In genomic region chr1:15406911-15407559, GRCh38 we compare ENCODE assay signal across 11 cellular contexts. TPM values are rescaled to one million over a fixed set of nuclear protein-coding genes. Genes with fewer than 3 reads are reported as not detected.
DNase-seq lines count a peak whose midpoint lies in the region; ATAC-seq and TF ChIP-seq lines count a peak whose summit lies in the region.
"Had no signal": no experiment of that assay in that cellular context is flagged by ENCODE, and none has a peak within 500 bp of the region (broad histone marks: within the 10 kb centered on the region; RNA-seq: fewer than 3 reads in every experiment).

No MANE protein-coding gene starts in this region.

- H3K27ac Mint-ChIP-seq in CD4-positive, alpha-beta memory T cell: peak overlapping the region; percentile 53 to 98 (median 97)
- H3K27ac Mint-ChIP-seq in T-helper 17 cell: peak overlapping the region; percentile 98
- H3K27ac Mint-ChIP-seq: stimulated activated naive CD8-positive, alpha-beta T cell treated with anti-CD3 and anti-CD28 coated beads, Interleukin-15, Interleukin-2, amounts not matched to agents 100 ng/mL and 50 ng/mL, for 24 hours had no signal

- POLR2A ChIA-PET in CD4-positive, alpha-beta memory T cell (lab: Charles Lee; ENCODE audit: partially characterized antibody): interaction anchor here (6.2 kb wide), 1 partner anchor 12 kb away, joined by 38 read pairs; no protein-coding TSS in a partner anchor

- peaks cover 17% of the 10 kb centered on the region for H3K4me1 ChIP-seq in CD4-positive, alpha-beta memory T cell (ENCODE audit: insufficient read depth, low read length)

- H3K4me3 Mint-ChIP-seq in CD4-positive, alpha-beta memory T cell: peak overlapping the region in 3 of 8 donors; percentile 31 to 65 (median 57)
- H3K4me3 Mint-ChIP-seq in T-helper 17 cell: peak overlapping the region; percentile 12
- H3K4me3 Mint-ChIP-seq: stimulated activated naive CD8-positive, alpha-beta T cell treated with anti-CD3 and anti-CD28 coated beads, Interleukin-15, Interleukin-2, amounts not matched to agents 100 ng/mL and 50 ng/mL, for 24 hours had no signal

- no peak for DNase-seq in CD4-positive, alpha-beta memory T cell
- DNase-seq in T-helper 17 cell (no peak), fibroblast of pulmonary artery (ENCODE audit: low read depth) (peak; percentile 68), retinal pigment epithelial cell (ENCODE audit: low read depth) (peak; percentile 34), cerebellar nuclear complex (lab: John Stamatoyannopoulos, UW) (no peak)
- DNase-seq in activated naive CD4-positive, alpha-beta T cell treated with Interleukin-2 at 50 U/mL for 16 hours: no peak
- DNase-seq: activated CD4-positive, alpha-beta T cell treated with anti-CD3 and anti-CD28 coated beads for 1 hour; NCI-H1048 had no signal

- H3K9me3 Mint-ChIP-seq in CD4-positive, alpha-beta memory T cell: no peaks in the 10 kb centered on the region
- H3K9me3 Mint-ChIP-seq: stimulated activated naive CD8-positive, alpha-beta T cell treated with anti-CD3 and anti-CD28 coated beads, Interleukin-15, Interleukin-2, amounts not matched to agents 100 ng/mL and 50 ng/mL, for 24 hours had no signal

- no peak overlapping the region for H3K4me3 ChIP-seq in CD4-positive, alpha-beta memory T cell (ENCODE audit: low read length in 2 of 2)
- H3K4me3 ChIP-seq in fibroblast of pulmonary artery (replicated peaks; ENCODE audit: low read depth, low read length): no peak overlapping the region
- H3K4me3 ChIP-seq in retinal pigment epithelial cell (ENCODE audit: low read length): no peak overlapping the region

- intact Hi-C loops in CD4-positive, alpha-beta memory T cell (cut with micrococcal nuclease): no loop called here

- no peaks in the 10 kb centered on the region for H3K9me3 ChIP-seq in CD4-positive, alpha-beta memory T cell (ENCODE audit: control insufficient read depth in 1 of 2, low read length in 2 of 2)
- H3K9me3 ChIP-seq in T-helper 17 cell (ENCODE audit: control insufficient read depth, low read length, poor library complexity, severe bottlenecking): no peaks in the 10 kb centered on the region

- ATAC-seq in T-helper 17 cell (no peak), HG02852 (IDR thresholded peaks at IDR 0.05; ENCODE audit: unreplicated experiment) (no peak), HG03039 (IDR thresholded peaks at IDR 0.05; ENCODE audit: unreplicated experiment) (no peak)

- H3K36me3 ChIP-seq in CD4-positive, alpha-beta memory T cell (ENCODE audit: insufficient read depth, low read length): no peaks in the 10 kb centered on the region

- H3K27ac ChIP-seq in CD4-positive, alpha-beta memory T cell (ENCODE audit: low read depth, low read length): no peak overlapping the region

- peaks cover 8 to 48% (median 23%) of the 10 kb centered on the region in 4 donors for H3K4me1 Mint-ChIP-seq in CD4-positive, alpha-beta memory T cell
- peaks cover 20% of the 10 kb centered on the region for H3K4me1 Mint-ChIP-seq in T-helper 17 cell

- H3K36me3 Mint-ChIP-seq in CD4-positive, alpha-beta memory T cell: peaks cover 0 to 10% of the 10 kb centered on the region in 2 donors
- H3K36me3 Mint-ChIP-seq in T-helper 17 cell (ENCODE audit: low read depth): no peaks in the 10 kb centered on the region

- TF ChIP-seq CTCF in fibroblast of pulmonary artery (IDR thresholded peaks at IDR 0.05; ENCODE audit: low read length, missing control alignments): no peak
- TF ChIP-seq CTCF in retinal pigment epithelial cell (conservative IDR thresholded peaks at IDR 0.05; ENCODE audit: low read depth, low read length): no peak

- H3K27me3 Mint-ChIP-seq in CD4-positive, alpha-beta memory T cell: no peaks in the 10 kb centered on the region
- H3K27me3 Mint-ChIP-seq in T-helper 17 cell: no peaks in the 10 kb centered on the region

- CTCF ChIA-PET in CD4-positive, alpha-beta memory T cell (lab: Charles Lee; ENCODE audit: partially characterized antibody): interaction anchor here (1.1 to 1.9 kb wide), 5 partner anchors 9 to 83 kb away, joined by 3 to 5 read pairs (median 3); no protein-coding TSS in a partner anchor

- no peaks in the 10 kb centered on the region for H3K27me3 ChIP-seq in CD4-positive, alpha-beta memory T cell (ENCODE audit: insufficient read depth, low read length)

RNA-seq across cellular contexts. Expression of gene EFHD2, which starts 2.7 kb away (rescaled TPM):
- 10 to 100 TPM; 46.4 to 50.3 TPM for total RNA-seq in CD4-positive, alpha-beta memory T cell
- 10 to 100 TPM; 58.4 to 66.7 TPM for polyA plus RNA-seq in CD4-positive, alpha-beta memory T cell
- total RNA-seq in T-helper 17 cell: 100 to 1,000 TPM; 135 to 197 TPM

RNA-seq across cellular contexts. Expression of gene CTRC, which starts 31.2 kb away (rescaled TPM):
- under 1 TPM in 1 of 2 experiments, not detected in 1; 0.17 TPM for total RNA-seq in CD4-positive, alpha-beta memory T cell
- polyA plus RNA-seq in CD4-positive, alpha-beta memory T cell: not detected
- total RNA-seq in T-helper 17 cell: 1 to 10 TPM; 2.7 to 2.9 TPM

RNA-seq across cellular contexts. Expression of gene CELA2A, which starts 49.5 kb away (rescaled TPM):
- not detected for total RNA-seq in CD4-positive, alpha-beta memory T cell
- polyA plus RNA-seq in CD4-positive, alpha-beta memory T cell: not detected
- not detected for total RNA-seq in T-helper 17 cell

Comparison
In these comparisons a context has a peak if more than half of its experiments do, and no peak if none do; other contexts are left out.
1. DNase-seq: peak in fibroblast of pulmonary artery (single experiment) and retinal pigment epithelial cell (single experiment); none in CD4-positive, alpha-beta memory T cell (0 of 5), T-helper 17 cell (0 of 3), cerebellar nuclear complex (0 of 2) and activated naive CD4-positive, alpha-beta T cell treated with Interleukin-2 at 50 U/mL for 16 hours (single experiment).